15 cellular contexts compared by ENCODE assay signal in the genomic region with DNA sequence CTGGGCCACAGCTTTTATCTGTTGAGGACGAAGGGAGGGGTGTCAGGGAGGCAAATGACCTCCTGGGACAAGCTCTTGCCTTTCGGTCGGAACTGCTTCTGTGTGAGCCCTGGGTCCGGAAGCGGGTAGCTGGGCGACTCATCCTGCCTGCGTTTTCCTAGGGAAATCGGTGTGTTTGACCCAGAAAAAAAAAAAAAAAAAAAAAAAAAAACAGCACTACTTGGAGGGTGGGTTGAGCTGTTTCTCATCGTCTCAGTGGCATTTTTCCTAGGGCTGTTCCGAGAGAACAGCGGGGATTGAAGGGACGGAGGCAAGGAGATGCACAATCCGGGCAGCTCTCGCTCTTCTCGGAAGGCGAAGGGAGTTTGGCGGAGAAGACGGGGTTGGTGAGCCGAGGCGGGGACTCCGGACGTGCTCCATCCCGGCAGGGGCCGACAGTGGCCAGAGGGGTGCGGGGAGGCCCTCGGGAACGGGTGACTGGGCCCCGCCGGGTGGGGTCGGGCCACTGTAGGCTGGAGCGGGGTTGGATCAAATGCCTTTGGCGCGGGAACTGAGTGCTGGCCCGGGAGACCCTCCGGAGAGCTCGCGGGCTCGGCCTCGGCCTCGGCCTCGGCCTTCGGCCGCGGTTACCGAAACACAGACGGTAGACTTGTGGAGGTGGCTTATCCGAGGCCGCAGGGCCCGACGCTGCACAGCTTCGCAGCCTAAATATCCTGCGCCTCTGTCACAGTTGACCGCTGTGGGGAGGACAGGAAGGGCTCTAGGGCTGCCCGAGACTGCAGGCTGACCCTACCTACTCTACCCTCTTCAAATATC. TPM values are rescaled to one million over a fixed set of nuclear protein-coding genes. Genes with fewer than 3 reads are reported as not detected.
DNase-seq lines count a peak whose midpoint lies in the region; ATAC-seq and TF ChIP-seq lines count a peak whose summit lies in the region.
"Had no signal": no experiment of that assay in that cellular context is flagged by ENCODE, and none has a peak within 500 bp of the region (broad histone marks: within the 10 kb centered on the region; RNA-seq: fewer than 3 reads in every experiment).

No MANE protein-coding gene starts in this region.

- peaks cover 80% of the 10 kb centered on the region for H3K27me3 Mint-ChIP-seq in activated naive CD4-positive, alpha-beta T cell treated with anti-CD3 and anti-CD28 coated beads for 36 hours (ENCODE audit: low read depth)
- peaks cover 84% of the 10 kb centered on the region for H3K27me3 Mint-ChIP-seq in activated T-helper 1 cell treated with anti-CD3 and anti-CD28 coated beads, Interleukin-12 subunit alpha, Interleukin-12 subunit beta, Interleukin-2, Interleukin-4 antibody, amounts not matched to agents 30 ng/mL and 10 ng/mL and 1 ng/mL, durations not matched to agents 14 hours and 24 hours and 36 hours (ENCODE audit: insufficient read depth)
- peaks cover 100% of the 10 kb centered on the region for H3K27me3 Mint-ChIP-seq in stimulated activated naive CD8-positive, alpha-beta T cell treated with anti-CD3 and anti-CD28 coated beads, Interleukin-15, amount 100 ng/mL, for 72 hours

- H3K36me3 ChIP-seq in BE2C: no peaks in the 10 kb centered on the region
- H3K36me3 ChIP-seq: heart left ventricle had no signal

- peaks cover 90% of the 10 kb centered on the region for H3K27me3 ChIP-seq in BE2C

- H3K4me3 Mint-ChIP-seq in activated naive CD4-positive, alpha-beta T cell treated with anti-CD3 and anti-CD28 coated beads for 36 hours: peak overlapping the region; percentile 34
- no peak overlapping the region for H3K4me3 Mint-ChIP-seq in activated T-helper 1 cell treated with anti-CD3 and anti-CD28 coated beads, Interleukin-12 subunit alpha, Interleukin-12 subunit beta, Interleukin-2, Interleukin-4 antibody, amounts not matched to agents 30 ng/mL and 10 ng/mL and 1 ng/mL, durations not matched to agents 14 hours and 24 hours and 36 hours
- peak overlapping the region; percentile 60 to 81 for H3K4me3 Mint-ChIP-seq in stimulated activated naive CD8-positive, alpha-beta T cell treated with anti-CD3 and anti-CD28 coated beads, Interleukin-15, amount 100 ng/mL, for 72 hours

- CTCF ChIA-PET in activated naive CD4-positive, alpha-beta T cell treated with anti-CD3 and anti-CD28 coated beads for 36 hours (lab: Charles Lee): interaction anchor here (0.6 to 2.7 kb wide), 2 partner anchors 14 to 999 kb away, joined by 4 to 11 read pairs; no protein-coding TSS in a partner anchor

- TF ChIP-seq CTCF in BE2C (IDR thresholded peaks at IDR 0.05; ENCODE audit: low read depth, low read length): no peak

- peaks cover 9% of the 10 kb centered on the region for H3K36me3 Mint-ChIP-seq in activated naive CD4-positive, alpha-beta T cell treated with anti-CD3 and anti-CD28 coated beads for 36 hours (ENCODE audit: low read depth)
- H3K36me3 Mint-ChIP-seq in activated naive CD4-positive, alpha-beta T cell treated with anti-CD3 and anti-CD28 coated beads, Interleukin-2, amount 50 U/mL, for 72 hours: peaks cover 43 to 64% of the 10 kb centered on the region in 2 donors
- no peaks in the 10 kb centered on the region for H3K36me3 Mint-ChIP-seq in activated T-helper 1 cell treated with anti-CD3 and anti-CD28 coated beads, Interleukin-12 subunit alpha, Interleukin-12 subunit beta, Interleukin-2, Interleukin-4 antibody, amounts not matched to agents 30 ng/mL and 10 ng/mL and 1 ng/mL, durations not matched to agents 14 hours and 24 hours and 36 hours (ENCODE audit: low read depth)

- DNase-seq in activated naive CD4-positive, alpha-beta T cell treated with anti-CD3 and anti-CD28 coated beads for 36 hours: no peak
- no peak for DNase-seq in activated naive CD4-positive, alpha-beta T cell treated with anti-CD3 and anti-CD28 coated beads, Interleukin-2, amount 50 U/mL, for 72 hours (ENCODE audit: low spot score in 2 of 2)
- no peak for DNase-seq in activated T-helper 1 cell treated with anti-CD3 and anti-CD28 coated beads, Interleukin-12 subunit alpha, Interleukin-12 subunit beta, Interleukin-2, Interleukin-4 antibody, amounts not matched to agents 30 ng/mL and 10 ng/mL and 1 ng/mL, durations not matched to agents 14 hours and 24 hours and 36 hours (ENCODE audit: low spot score)
- no peak for DNase-seq in stimulated activated naive CD8-positive, alpha-beta T cell treated with anti-CD3 and anti-CD28 coated beads, Interleukin-15, amount 100 ng/mL, for 72 hours
- DNase-seq in BE2C (no peak), A172 (ENCODE audit: low spot score) (no peak), COLO829 (ENCODE audit: low spot score) (no peak)
- DNase-seq: AML-193, GDM1, heart left ventricle, midbrain, NCI-H69 had no signal

- intact Hi-C loops in activated naive CD4-positive, alpha-beta T cell treated with anti-CD3 and anti-CD28 coated beads for 36 hours (cut with micrococcal nuclease): loop anchor here (2.0 to 5.0 kb wide), 4 partner anchors 13 to 783 kb away; partner anchors contain the start of gene CDC7
- intact Hi-C loops in activated T-helper 1 cell treated with anti-CD3 and anti-CD28 coated beads, Interleukin-12 subunit alpha, Interleukin-12 subunit beta, Interleukin-2, Interleukin-4 antibody, amounts not matched to agents 30 ng/mL and 10 ng/mL and 1 ng/mL, durations not matched to agents 14 hours and 24 hours and 36 hours (cut with micrococcal nuclease): loop anchor here (2.0 to 10.0 kb wide), 3 partner anchors 115 to 685 kb away; partner anchors contain the start of genes HFM1 and ZNF644

- no peak overlapping the region for H3K27ac Mint-ChIP-seq in activated naive CD4-positive, alpha-beta T cell treated with anti-CD3 and anti-CD28 coated beads for 36 hours
- H3K27ac Mint-ChIP-seq in activated naive CD4-positive, alpha-beta T cell treated with anti-CD3 and anti-CD28 coated beads, Interleukin-2, amount 50 U/mL, for 72 hours: peak overlapping the region in 1 of 2 donors; percentile 52
- H3K27ac Mint-ChIP-seq in activated T-helper 1 cell treated with anti-CD3 and anti-CD28 coated beads, Interleukin-12 subunit alpha, Interleukin-12 subunit beta, Interleukin-2, Interleukin-4 antibody, amounts not matched to agents 30 ng/mL and 10 ng/mL and 1 ng/mL, durations not matched to agents 14 hours and 24 hours and 36 hours: peak overlapping the region; percentile 50
- peak overlapping the region in 1 of 2 donors; percentile 67 for H3K27ac Mint-ChIP-seq in stimulated activated naive CD8-positive, alpha-beta T cell treated with anti-CD3 and anti-CD28 coated beads, Interleukin-15, amount 100 ng/mL, for 72 hours

- ATAC-seq in activated naive CD4-positive, alpha-beta T cell treated with anti-CD3 and anti-CD28 coated beads, Interleukin-2, amount 50 U/mL, for 72 hours: no peak
- ATAC-seq in stimulated activated naive CD8-positive, alpha-beta T cell treated with anti-CD3 and anti-CD28 coated beads, Interleukin-15, amount 100 ng/mL, for 72 hours: no peak

- no peaks in the 10 kb centered on the region for H3K9me3 Mint-ChIP-seq in activated naive CD4-positive, alpha-beta T cell treated with anti-CD3 and anti-CD28 coated beads for 36 hours
- H3K9me3 Mint-ChIP-seq in activated naive CD4-positive, alpha-beta T cell treated with anti-CD3 and anti-CD28 coated beads, Interleukin-2, amount 50 U/mL, for 72 hours: peaks cover 5 to 10% of the 10 kb centered on the region in 2 donors
- H3K9me3 Mint-ChIP-seq in activated T-helper 1 cell treated with anti-CD3 and anti-CD28 coated beads, Interleukin-12 subunit alpha, Interleukin-12 subunit beta, Interleukin-2, Interleukin-4 antibody, amounts not matched to agents 30 ng/mL and 10 ng/mL and 1 ng/mL, durations not matched to agents 14 hours and 24 hours and 36 hours: peaks cover 8% of the 10 kb centered on the region
- H3K9me3 Mint-ChIP-seq in stimulated activated naive CD8-positive, alpha-beta T cell treated with anti-CD3 and anti-CD28 coated beads, Interleukin-15, amount 100 ng/mL, for 72 hours: peaks cover 5 to 13% of the 10 kb centered on the region in 2 donors

- H3K9me3 ChIP-seq in iPS-18c (ENCODE audit: control insufficient read depth, insufficient read depth, low read length) (no peaks in the 10 kb centered on the region), BE2C (no peaks in the 10 kb centered on the region)

- H3K4me3 ChIP-seq in iPS-18c (ENCODE audit: insufficient read depth, low read depth, low read length) (peak overlapping the region; percentile 45; the same call in 1 of the 2 replicates), BE2C (ENCODE audit: low read depth, low read length) (no peak overlapping the region)

- H3K4me1 Mint-ChIP-seq in activated naive CD4-positive, alpha-beta T cell treated with anti-CD3 and anti-CD28 coated beads for 36 hours (ENCODE audit: low read depth): peaks cover 41% of the 10 kb centered on the region
- H3K4me1 Mint-ChIP-seq in activated T-helper 1 cell treated with anti-CD3 and anti-CD28 coated beads, Interleukin-12 subunit alpha, Interleukin-12 subunit beta, Interleukin-2, Interleukin-4 antibody, amounts not matched to agents 30 ng/mL and 10 ng/mL and 1 ng/mL, durations not matched to agents 14 hours and 24 hours and 36 hours (ENCODE audit: low read depth): peaks cover 21% of the 10 kb centered on the region
- peaks cover 66% of the 10 kb centered on the region for H3K4me1 Mint-ChIP-seq in stimulated activated naive CD8-positive, alpha-beta T cell treated with anti-CD3 and anti-CD28 coated beads, Interleukin-15, amount 100 ng/mL, for 72 hours

- H3K4me1 ChIP-seq in BE2C: no peaks in the 10 kb centered on the region

RNA-seq across cellular contexts. Expression of gene BARHL2, which starts 2.4 kb away (rescaled TPM):
- total RNA-seq in activated naive CD4-positive, alpha-beta T cell treated with anti-CD3 and anti-CD28 coated beads for 36 hours: not detected
- not detected for total RNA-seq in activated naive CD4-positive, alpha-beta T cell treated with anti-CD3 and anti-CD28 coated beads, Interleukin-2, amount 50 U/mL, for 72 hours
- total RNA-seq in activated T-helper 1 cell treated with anti-CD3 and anti-CD28 coated beads, Interleukin-12 subunit alpha, Interleukin-12 subunit beta, Interleukin-2, Interleukin-4 antibody, amounts not matched to agents 30 ng/mL and 10 ng/mL and 1 ng/mL, durations not matched to agents 14 hours and 24 hours and 36 hours: not detected in 2 replicates
- polyA plus RNA-seq in BE2C (2012; ENCODE audit: insufficient read depth, insufficient read length, low read depth): not detected
- total RNA-seq in A172 (2014; rRNA removed; shearing (Covaris generic)): not detected in 2 replicates
- total RNA-seq: heart left ventricle, urinary bladder had no signal
- polyA plus RNA-seq: adipose tissue, heart left ventricle, urinary bladder had no signal
